In genomic region chr1:61329556-61329955, GRCh38 we compare ENCODE assay signal across 7 cellular contexts.
"Had no signal": no experiment of that assay in that cellular context is flagged by ENCODE, and none has a peak within 500 bp of the region (broad histone marks: within the 10 kb centered on the region; RNA-seq: fewer than 3 reads in every experiment).

No MANE protein-coding gene starts in this region.

- H3K4me3 ChIP-seq: GM23338 had no signal

- DNase-seq: H9, HCEC 1CT, IMR-90 had no signal

- H3K4me3 Mint-ChIP-seq: GM23338, H9 had no signal

- H3K4me1 Mint-ChIP-seq: GM23338 had no signal

- H3K27ac ChIP-seq: HL-60 had no signal

- FAIRE-seq: H1, H54 had no signal

- H3K4me2 ChIP-seq: GM23338 had no signal

- H3K9me3 Mint-ChIP-seq: GM23338 had no signal

- ATAC-seq: GM23338 had no signal

- H3K27ac Mint-ChIP-seq: GM23338, H9 had no signal

- H2AFZ ChIP-seq: GM23338 had no signal
